Comparison of ENCODE assay signal across 7 cellular contexts in genomic region chr2:210199186-210199765, GRCh38. TPM values are rescaled to one million over a fixed set of nuclear protein-coding genes. Genes with fewer than 3 reads are reported as not detected.
DNase-seq lines count a peak whose midpoint lies in the region; ATAC-seq lines count a peak whose summit lies in the region.

No MANE protein-coding gene starts in this region.

- H3K4me3 ChIP-seq in neuronal stem cell (ENCODE audit: low read length in 2 of 2): no peak overlapping the region

- DNase-seq in EL (peak; percentile 26), NCI-H526 treated with DMSO at 0.1 percent for 48 hours (lab: John Stamatoyannopoulos, UW) (peak; percentile 37), dedifferentiated amniotic fluid mesenchymal stem cell (ENCODE audit: extremely low spot score) (peak; percentile 43), neuronal stem cell (ENCODE audit: low spot score) (peak; percentile 9), NCI-H146 (lab: John Stamatoyannopoulos, UW) (no peak)

- H3K27me3 ChIP-seq in neuronal stem cell (ENCODE audit: control insufficient read depth in 3 of 3, insufficient read depth in 3 of 3, low read depth in 1 of 3, low read length in 3 of 3): no peaks in the 10 kb centered on the region

- H2BK15ac ChIP-seq in neuronal stem cell (ENCODE audit: low read length): no peak overlapping the region

- no peak overlapping the region for H2BK5ac ChIP-seq in neuronal stem cell (ENCODE audit: low read length)

- no peak overlapping the region for H4K8ac ChIP-seq in neuronal stem cell (ENCODE audit: low read depth, low read length)

- no peak overlapping the region for H2AFZ ChIP-seq in neuronal stem cell (ENCODE audit: low read length)

- H2AK5ac ChIP-seq in neuronal stem cell (ENCODE audit: low read depth, low read length): no peak overlapping the region

- ATAC-seq in GM21786 (IDR thresholded peaks at IDR 0.05; ENCODE audit: unreplicated experiment) (peak; percentile 54), HG03196 (IDR thresholded peaks at IDR 0.05; ENCODE audit: unreplicated experiment) (no peak)

- H3K14ac ChIP-seq in neuronal stem cell (ENCODE audit: low read length): no peak overlapping the region

- no peak overlapping the region for H3K9ac ChIP-seq in neuronal stem cell (ENCODE audit: low read depth, low read length, poor library complexity)

- H3K27ac ChIP-seq in neuronal stem cell (replicated peaks; ENCODE audit: low read length): no peak overlapping the region

- H3K18ac ChIP-seq in neuronal stem cell (ENCODE audit: low read length): no peak overlapping the region

- no peak overlapping the region for H3K4me2 ChIP-seq in neuronal stem cell (ENCODE audit: insufficient read depth, low read length, poor library complexity, severe bottlenecking)

- H4K91ac ChIP-seq in neuronal stem cell (ENCODE audit: low read depth, low read length, poor library complexity): no peak overlapping the region

- no peaks in the 10 kb centered on the region for H3K36me3 ChIP-seq in neuronal stem cell (replicated peaks in 1 of 2; ENCODE audit: control insufficient read depth in 2 of 2, insufficient read depth in 2 of 2, low read length in 2 of 2)

- H3K79me1 ChIP-seq in neuronal stem cell (ENCODE audit: low read depth, low read length): no peaks in the 10 kb centered on the region

- no peaks in the 10 kb centered on the region for H3K9me3 ChIP-seq in neuronal stem cell (replicated peaks in 1 of 2; ENCODE audit: control insufficient read depth in 2 of 2, insufficient read depth in 1 of 2, low read depth in 1 of 2, low read length in 2 of 2)

- no peak overlapping the region for H3K23ac ChIP-seq in neuronal stem cell (ENCODE audit: low read depth, low read length, poor library complexity)

- no peak overlapping the region for H2BK120ac ChIP-seq in neuronal stem cell (ENCODE audit: low read depth, low read length)

- no peak overlapping the region for H3K4ac ChIP-seq in neuronal stem cell (ENCODE audit: low read length)

- H2BK12ac ChIP-seq in neuronal stem cell (ENCODE audit: low read length): no peak overlapping the region

- peaks cover 0 to 4% of the 10 kb centered on the region in 2 donors for H3K4me1 ChIP-seq in neuronal stem cell (ENCODE audit: control insufficient read depth in 2 of 2, insufficient read depth in 1 of 2, low read depth in 1 of 2, low read length in 2 of 2)

RNA-seq across cellular contexts. Expression of gene ACADL, which starts 26.0 kb away (rescaled TPM):
- 0.07 TPM for polyA plus RNA-seq in neuronal stem cell (2013, experiment 1 of 2)
- 0.03 TPM for polyA plus RNA-seq in neuronal stem cell (2013, experiment 2 of 2)

RNA-seq across cellular contexts. Expression of gene KANSL1L, which starts 28.1 kb away (rescaled TPM):
- polyA plus RNA-seq in neuronal stem cell (2013, experiment 1 of 2): 15.6 TPM
- 16.2 TPM for polyA plus RNA-seq in neuronal stem cell (2013, experiment 2 of 2)
